15 cellular contexts compared by ENCODE assay signal in genomic region chr1:2906105-2906504, GRCh38.
"Had no signal": no experiment of that assay in that cellular context is flagged by ENCODE, and none has a peak within 500 bp of the region (broad histone marks: within the 10 kb centered on the region; RNA-seq: fewer than 3 reads in every experiment).

No MANE protein-coding gene starts in this region.

- DNase-seq: activated CD4-positive, alpha-beta T cell treated with anti-CD3 and anti-CD28 coated beads for 1 hour; activated CD4-positive, alpha-beta T cell treated with anti-CD3 and anti-CD28 coated beads, Interleukin-2, amount 50 U/mL, for 48 hours; activated CD8-positive, alpha-beta memory T cell treated with anti-CD3 and anti-CD28 coated beads, Interleukin-2, amount 10 ng/mL, durations not matched to agents 7 days and 5 days; activated effector memory CD4-positive, alpha-beta T cell treated with anti-CD3 and anti-CD28 coated beads, Interleukin-2, amount 50 U/mL, for 16 hours; activated T-cell treated with anti-CD3 and anti-CD28 coated beads, Interleukin-2, amount 50 U/mL, for 24 hours; lower lobe of right lung; naive thymus-derived CD4-positive, alpha-beta T cell; sigmoid colon; stimulated activated CD4-positive, alpha-beta T cell treated with anti-CD3 and anti-CD28 coated beads, Interleukin-12 subunit alpha, Interleukin-12 subunit beta, amount 100 ng/mL, for 4 hours; stimulated activated naive CD4-positive, alpha-beta T cell treated with Interleukin-2 at 50 U/mL for 16 hours had no signal

- H3K27me3 Mint-ChIP-seq: activated CD8-positive, alpha-beta memory T cell treated with anti-CD3 and anti-CD28 coated beads, Interleukin-2, amount 10 ng/mL, durations not matched to agents 7 days and 5 days; activated naive CD8-positive, alpha-beta T cell; activated T-cell treated with anti-CD3 and anti-CD28 coated beads, Interleukin-2, amount 50 U/mL, for 24 hours; naive thymus-derived CD4-positive, alpha-beta T cell had no signal

- H3K4me1 Mint-ChIP-seq: activated CD8-positive, alpha-beta memory T cell treated with anti-CD3 and anti-CD28 coated beads, Interleukin-2, amount 10 ng/mL, durations not matched to agents 7 days and 5 days had no signal

- ATAC-seq: activated CD8-positive, alpha-beta memory T cell treated with anti-CD3 and anti-CD28 coated beads, Interleukin-2, amount 10 ng/mL, durations not matched to agents 7 days and 5 days; naive thymus-derived CD4-positive, alpha-beta T cell had no signal

- H3K27ac ChIP-seq: breast epithelium, esophagus muscularis mucosa, lower lobe of right lung, neutrophil, prostate gland, sigmoid colon had no signal

- H3K9me3 Mint-ChIP-seq: activated T-cell treated with anti-CD3 and anti-CD28 coated beads, Interleukin-2, amount 50 U/mL, for 24 hours; naive thymus-derived CD4-positive, alpha-beta T cell had no signal

- H3K27me3 ChIP-seq: neutrophil had no signal

- H3K4me3 Mint-ChIP-seq: activated CD8-positive, alpha-beta memory T cell treated with anti-CD3 and anti-CD28 coated beads, Interleukin-2, amount 10 ng/mL, durations not matched to agents 7 days and 5 days; activated naive CD8-positive, alpha-beta T cell; activated T-cell treated with anti-CD3 and anti-CD28 coated beads, Interleukin-2, amount 50 U/mL, for 24 hours; naive thymus-derived CD4-positive, alpha-beta T cell had no signal

- H3K9me3 ChIP-seq: breast epithelium, esophagus muscularis mucosa, lower lobe of right lung, neutrophil, prostate gland, sigmoid colon had no signal

- H3K4me1 ChIP-seq: breast epithelium, lower lobe of right lung, prostate gland, sigmoid colon had no signal

- H3K36me3 ChIP-seq: breast epithelium, esophagus muscularis mucosa, lower lobe of right lung, neutrophil, prostate gland, sigmoid colon had no signal

- H3K36me3 Mint-ChIP-seq: activated CD8-positive, alpha-beta memory T cell treated with anti-CD3 and anti-CD28 coated beads, Interleukin-2, amount 10 ng/mL, durations not matched to agents 7 days and 5 days; activated naive CD8-positive, alpha-beta T cell; naive thymus-derived CD4-positive, alpha-beta T cell had no signal

- H3K4me3 ChIP-seq: breast epithelium, esophagus muscularis mucosa, lower lobe of right lung, prostate gland, sigmoid colon had no signal
